Comparison of ENCODE assay signal across 27 cellular contexts in genomic region chr9:121682926-121683485, GRCh38. TPM values are rescaled to one million over a fixed set of nuclear protein-coding genes. Genes with fewer than 3 reads are reported as not detected.
"Had no signal": no experiment of that assay in that cellular context is flagged by ENCODE, and none has a peak within 500 bp of the region (broad histone marks: within the 10 kb centered on the region; RNA-seq: fewer than 3 reads in every experiment).

No MANE protein-coding gene starts in this region.

- H3K9me3 ChIP-seq: MG63, SJCRH30 had no signal

- H3K27ac ChIP-seq: brain microvascular endothelial cell, SJCRH30, SK-N-MC had no signal

- H3K36me3 Mint-ChIP-seq: activated CD4-positive, alpha-beta memory T cell treated with anti-CD3 and anti-CD28 coated beads for 36 hours; activated naive CD4-positive, alpha-beta T cell treated with anti-CD3 and anti-CD28 coated beads, Interleukin-2, amount 10 ng/mL, durations not matched to agents 7 days and 5 days; activated naive CD8-positive, alpha-beta T cell; WTC11 had no signal

- H3K4me1 ChIP-seq: SJCRH30 had no signal

- H3K27ac Mint-ChIP-seq: activated CD4-positive, alpha-beta memory T cell treated with anti-CD3 and anti-CD28 coated beads for 36 hours; activated naive CD4-positive, alpha-beta T cell treated with anti-CD3 and anti-CD28 coated beads, Interleukin-2, amount 10 ng/mL, durations not matched to agents 7 days and 5 days; activated naive CD8-positive, alpha-beta T cell; activated naive CD8-positive, alpha-beta T cell treated with anti-CD3 and anti-CD28 coated beads, Interleukin-2, amount 50 U/mL, for 24 hours; WTC11 had no signal

- H3K9me3 Mint-ChIP-seq: activated CD4-positive, alpha-beta memory T cell treated with anti-CD3 and anti-CD28 coated beads for 36 hours; activated naive CD4-positive, alpha-beta T cell treated with anti-CD3 and anti-CD28 coated beads, Interleukin-2, amount 10 ng/mL, durations not matched to agents 7 days and 5 days; activated naive CD8-positive, alpha-beta T cell treated with anti-CD3 and anti-CD28 coated beads, Interleukin-2, amount 50 U/mL, for 24 hours; WTC11 had no signal

- DNase-seq: activated CD4-positive, alpha-beta memory T cell treated with anti-CD3 and anti-CD28 coated beads for 36 hours; activated CD4-positive, alpha-beta T cell treated with anti-CD3 and anti-CD28 coated beads for 4 hours; activated CD4-positive, alpha-beta T cell treated with anti-CD3 and anti-CD28 coated beads, Interleukin-2, amount 50 U/mL, for 1 hour; activated CD8-positive, alpha-beta memory T cell treated with anti-CD3 and anti-CD28 coated beads, Interleukin-2, amount 50 U/mL, for 4 hours; activated effector memory CD4-positive, alpha-beta T cell treated with Interleukin-2 at 50 U/mL for 16 hours; activated naive CD4-positive, alpha-beta T cell treated with anti-CD3 and anti-CD28 coated beads, Interleukin-2, amount 10 ng/mL, durations not matched to agents 7 days and 5 days; activated naive CD8-positive, alpha-beta T cell treated with anti-CD3 and anti-CD28 coated beads, Interleukin-2, amount 50 U/mL, for 24 hours; activated T-cell treated with anti-CD3 and anti-CD28 coated beads, Interleukin-2, amount 50 U/mL, for 48 hours; anterior cingulate cortex; brain microvascular endothelial cell; MG63; NCI-H1092; NCI-H1436 treated with DMSO at 0.1 percent for 48 hours; NCI-H1694 treated with DMSO at 0.1 percent for 48 hours; NCI-H2029; NCI-H345; NCI-H524 treated with DMSO at 0.1 percent for 48 hours; SHP77; SJCRH30; T1000 had no signal

- H3K27me3 ChIP-seq: brain microvascular endothelial cell, MG63, SJCRH30 had no signal

- H3K4me3 Mint-ChIP-seq: activated CD4-positive, alpha-beta memory T cell treated with anti-CD3 and anti-CD28 coated beads for 36 hours; activated naive CD4-positive, alpha-beta T cell treated with anti-CD3 and anti-CD28 coated beads, Interleukin-2, amount 10 ng/mL, durations not matched to agents 7 days and 5 days; activated naive CD8-positive, alpha-beta T cell; activated naive CD8-positive, alpha-beta T cell treated with anti-CD3 and anti-CD28 coated beads, Interleukin-2, amount 50 U/mL, for 24 hours; WTC11 had no signal

- H3K4me1 Mint-ChIP-seq: activated naive CD4-positive, alpha-beta T cell treated with anti-CD3 and anti-CD28 coated beads, Interleukin-2, amount 10 ng/mL, durations not matched to agents 7 days and 5 days; activated naive CD8-positive, alpha-beta T cell treated with anti-CD3 and anti-CD28 coated beads, Interleukin-2, amount 50 U/mL, for 24 hours had no signal

- H3K36me3 ChIP-seq: brain microvascular endothelial cell, MG63 had no signal

- ATAC-seq: activated CD4-positive, CD25-positive, alpha-beta regulatory T cell treated with anti-CD3 and anti-CD28 coated beads, Interleukin-2, amount 50 U/mL, for 24 hours; activated naive CD8-positive, alpha-beta T cell treated with anti-CD3 and anti-CD28 coated beads, Interleukin-2, amount 50 U/mL, for 24 hours; K562; Panc1; WTC11 had no signal

- H3K4me3 ChIP-seq: K562, MG63, SJCRH30, SK-N-MC had no signal

RNA-seq across cellular contexts. Expression of gene DAB2IP, which starts 31.6 kb away (rescaled TPM):
- total RNA-seq: activated CD4-positive, alpha-beta memory T cell treated with anti-CD3 and anti-CD28 coated beads for 36 hours; T-helper 2 cell treated with Interferon-gamma antibody and Interleukin-4, amounts not matched to agents 100 ng/mL and 5 ng/mL, for 36 hours had no signal
